In genomic region chr7:44469461-44469860, GRCh38 we compare ENCODE assay signal across 22 cellular contexts. TPM values are rescaled to one million over a fixed set of nuclear protein-coding genes. Genes with fewer than 3 reads are reported as not detected.
A peak's percentile ranks its signal among the peaks of the same experiment; 100 is the strongest.
DNase-seq lines count a peak whose midpoint lies in the region; ATAC-seq and TF ChIP-seq lines count a peak whose summit lies in the region.
"Had no signal": no experiment of that assay in that cellular context is flagged by ENCODE, and none has a peak within 500 bp of the region (broad histone marks: within the 10 kb centered on the region; RNA-seq: fewer than 3 reads in every experiment).

No MANE protein-coding gene starts in this region.

- POLR2A ChIA-PET in CD4-positive, alpha-beta memory T cell (lab: Charles Lee; ENCODE audit: partially characterized antibody), result interaction anchor here (0.6 to 1.8 kb wide), 2 partner anchors 21 to 62 kb away, joined by 3 to 4 read pairs; partner anchors contain the start of gene NUDCD3

- H2AFZ ChIP-seq in GM23248, result no peak overlapping the region
- no peak overlapping the region for H2AFZ ChIP-seq in trophoblast cell (ENCODE audit: insufficient read depth, low read length, poor library complexity)
- H2AFZ ChIP-seq: GM23338, PC-9 had no signal

- H3K4me3 ChIP-seq in CD4-positive, alpha-beta memory T cell (ENCODE audit: low read length in 2 of 2), result no peak overlapping the region
- H3K4me3 ChIP-seq in GM23248, result no peak overlapping the region
- H3K4me3 ChIP-seq in trophoblast cell (ENCODE audit: low read depth, low read length), result no peak overlapping the region
- H3K4me3 ChIP-seq: GM23338, K562, PC-9, stomach, transverse colon had no signal

- H3K4me1 Mint-ChIP-seq in CD4-positive, alpha-beta memory T cell, result peaks cover 40 to 83% (median 60%) of the 10 kb centered on the region in 4 donors
- peaks cover 70% of the 10 kb centered on the region for H3K4me1 Mint-ChIP-seq in chondrocyte (ENCODE audit: low read depth)
- H3K4me1 Mint-ChIP-seq: GM23338 had no signal

- no peak overlapping the region for H3K14ac ChIP-seq in trophoblast cell (ENCODE audit: low read length)

- no peak for ATAC-seq in GM18517 (IDR thresholded peaks at IDR 0.05; ENCODE audit: unreplicated experiment)
- ATAC-seq: activated T-cell treated with anti-CD3 and anti-CD28 coated beads, Interleukin-2, amount 50 U/mL, for 4 hours; GM23338 had no signal

- DNase-seq in CD4-positive, alpha-beta memory T cell, result no peak
- DNase-seq in GM23248, result peak; percentile 40
- DNase-seq in chondrocyte (ENCODE audit: low spot score), result no peak
- DNase-seq in trophoblast cell, result peak; percentile 29 to 39
- no peak for DNase-seq in SIG-M5 treated with dmso at 0.1 percent for 504 hours (lab: John Stamatoyannopoulos, UW; ENCODE audit: unreplicated experiment)
- no peak for DNase-seq in NCI-H510A (lab: John Stamatoyannopoulos, UW)
- DNase-seq: activated CD4-positive, CD25-positive, alpha-beta regulatory T cell treated with anti-CD3 and anti-CD28 coated beads, Interleukin-2, amount 50 U/mL, for 72 hours; activated naive CD4-positive, alpha-beta T cell treated with anti-CD3 and anti-CD28 coated beads, Interleukin-2, amount 50 U/mL, for 16 hours; activated T-cell treated with anti-CD3 and anti-CD28 coated beads, Interleukin-2, amount 50 U/mL, for 4 hours; anterior cingulate cortex; cerebellar nuclear complex; DMS 273 treated with DMSO at 0.1 percent for 48 hours; NCI-H1436; NCI-H510A treated with DMSO at 0.1 percent for 48 hours; PC-9; SHP77; stimulated activated CD4-positive, alpha-beta T cell treated with anti-CD3 and anti-CD28 coated beads, Interleukin-15, amount 100 ng/mL, for 24 hours; stomach; transverse colon had no signal

- H3F3A ChIP-seq in GM23248 (ENCODE audit: insufficient read depth), result peaks cover 22% of the 10 kb centered on the region; the same call in 1 of the 2 replicates

- H3K27me3 Mint-ChIP-seq in CD4-positive, alpha-beta memory T cell, result no peaks in the 10 kb centered on the region
- no peaks in the 10 kb centered on the region for H3K27me3 Mint-ChIP-seq in chondrocyte (ENCODE audit: low read depth)

- peaks cover 58 to 80% of the 10 kb centered on the region in 2 donors for H3K36me3 Mint-ChIP-seq in CD4-positive, alpha-beta memory T cell
- H3K36me3 Mint-ChIP-seq in chondrocyte (ENCODE audit: low read depth), result peaks cover 11% of the 10 kb centered on the region

- no peak overlapping the region for H4K8ac ChIP-seq in trophoblast cell (ENCODE audit: low read depth, low read length)

- no peaks in the 10 kb centered on the region for H3K27me3 ChIP-seq in CD4-positive, alpha-beta memory T cell (ENCODE audit: insufficient read depth, low read length)
- no peaks in the 10 kb centered on the region for H3K27me3 ChIP-seq in GM23248 (replicated peaks; ENCODE audit: insufficient read depth)
- H3K27me3 ChIP-seq in trophoblast cell (ENCODE audit: insufficient read depth, low read length), result no peaks in the 10 kb centered on the region
- H3K27me3 ChIP-seq: stomach, transverse colon had no signal

- no peak overlapping the region for H2BK12ac ChIP-seq in trophoblast cell (ENCODE audit: low read length)

- no peak overlapping the region for H2AK5ac ChIP-seq in trophoblast cell (ENCODE audit: low read length)

- no peaks in the 10 kb centered on the region for H3K9me3 ChIP-seq in CD4-positive, alpha-beta memory T cell (ENCODE audit: control insufficient read depth in 1 of 2, low read length in 2 of 2)
- H3K9me3 ChIP-seq in GM23248 (ENCODE audit: low read depth), result no peaks in the 10 kb centered on the region
- H3K9me3 ChIP-seq in trophoblast cell (ENCODE audit: insufficient read depth, low read depth, low read length), result no peaks in the 10 kb centered on the region
- H3K9me3 ChIP-seq: stomach, transverse colon had no signal

- peaks cover 31% of the 10 kb centered on the region for H3K36me3 ChIP-seq in CD4-positive, alpha-beta memory T cell (ENCODE audit: insufficient read depth, low read length)
- H3K36me3 ChIP-seq in GM23248 (ENCODE audit: low read depth) (peaks cover 4% of the 10 kb centered on the region; the same call in 1 of the 2 replicates), trophoblast cell (ENCODE audit: control insufficient read depth in 1 of 2, insufficient read depth in 2 of 2, low read length in 2 of 2) (peaks cover 12 to 24% of the 10 kb centered on the region in 2 experiments)

- no peak overlapping the region for H3K18ac ChIP-seq in trophoblast cell (ENCODE audit: low read length)

- no peaks in the 10 kb centered on the region for H3K9me3 Mint-ChIP-seq in CD4-positive, alpha-beta memory T cell
- H3K9me3 Mint-ChIP-seq in chondrocyte (ENCODE audit: low read depth), result no peaks in the 10 kb centered on the region
- H3K9me3 Mint-ChIP-seq: activated T-cell treated with anti-CD3 and anti-CD28 coated beads, Interleukin-2, amount 50 U/mL, for 4 hours; GM23338 had no signal

- H3K4me1 ChIP-seq in CD4-positive, alpha-beta memory T cell (ENCODE audit: insufficient read depth, low read length), result peaks cover 33% of the 10 kb centered on the region
- H3K4me1 ChIP-seq in GM23248 (ENCODE audit: insufficient read depth) (peaks cover 50% of the 10 kb centered on the region), trophoblast cell (ENCODE audit: control insufficient read depth in 1 of 2, insufficient read depth in 2 of 2, low read length in 2 of 2) (peaks cover 0 to 3% of the 10 kb centered on the region in 2 experiments)

- H3K9ac ChIP-seq in GM23248, result no peak overlapping the region; the same call in 1 of the 2 replicates
- H3K9ac ChIP-seq in trophoblast cell (ENCODE audit: low read length), result no peak overlapping the region

- peak overlapping the region in 4 of 7 donors; percentile 16 to 84 (median 70) for H3K27ac Mint-ChIP-seq in CD4-positive, alpha-beta memory T cell
- H3K27ac Mint-ChIP-seq in chondrocyte (ENCODE audit: unreplicated experiment), result peak overlapping the region; percentile 1
- H3K27ac Mint-ChIP-seq: GM23338 had no signal

- intact Hi-C loops in CD4-positive, alpha-beta memory T cell (cut with micrococcal nuclease), result loop anchor here (10.0 kb wide), 1 partner anchor 55 kb away; no protein-coding TSS in a partner anchor

- H2BK5ac ChIP-seq in trophoblast cell (ENCODE audit: low read depth, low read length, poor library complexity), result no peak overlapping the region

- no peaks in the 10 kb centered on the region for H4K20me1 ChIP-seq in GM23248 (ENCODE audit: insufficient read depth)

- H3K23ac ChIP-seq in trophoblast cell (ENCODE audit: low read length), result no peak overlapping the region

- no peaks in the 10 kb centered on the region for H3K9me2 ChIP-seq in GM23248 (ENCODE audit: insufficient read depth)

- H3K4me2 ChIP-seq in GM23248 (ENCODE audit: unreplicated experiment) (no peak overlapping the region), trophoblast cell (ENCODE audit: low read length) (no peak overlapping the region)
- H3K4me2 ChIP-seq: GM23338, PC-9 had no signal

- peaks cover 96% of the 10 kb centered on the region for H3K79me2 ChIP-seq in GM23248 (ENCODE audit: insufficient read depth)
- no peaks in the 10 kb centered on the region for H3K79me2 ChIP-seq in trophoblast cell (ENCODE audit: control insufficient read depth, insufficient read depth, low read length, poor library complexity)

- no peak overlapping the region for H3K27ac ChIP-seq in CD4-positive, alpha-beta memory T cell (ENCODE audit: low read depth, low read length)
- H3K27ac ChIP-seq in GM23248, result peak overlapping the region; percentile 33
- no peak overlapping the region for H3K27ac ChIP-seq in trophoblast cell (ENCODE audit: low read depth, low read length)
- H3K27ac ChIP-seq: PC-9, stomach, transverse colon had no signal

- no peaks in the 10 kb centered on the region for H3K79me1 ChIP-seq in trophoblast cell (ENCODE audit: low read length)

- H3K4ac ChIP-seq in trophoblast cell (ENCODE audit: low read depth, low read length), result no peak overlapping the region

- H2BK120ac ChIP-seq in trophoblast cell (ENCODE audit: insufficient read depth, low read length, poor library complexity), result no peak overlapping the region

- in situ Hi-C loops in GM23248 (cut with MboI), result no loop called here

- H4K12ac ChIP-seq in trophoblast cell (ENCODE audit: low read depth, low read length), result no peak overlapping the region

- WGBS in GM23248 (ENCODE audit: low coverage in 1 of 2, low lambda C conversion rate in 2 of 2, missing lambda C conversion rate in 2 of 2), 2 experiments, result 25 to 26% methylated on average over 2 of the region's 2 CpGs
- WGBS in trophoblast cell (ENCODE audit: extremely low coverage, insufficient coverage, insufficient read length), result no CpG with 5 or more reads among the region's 2 CpGs

- H4K91ac ChIP-seq in trophoblast cell (ENCODE audit: low read depth, low read length), result no peak overlapping the region

- TF ChIP-seq CTCF in chondrocyte (IDR thresholded peaks at IDR 0.05), result no peak

- H3K4me3 Mint-ChIP-seq in CD4-positive, alpha-beta memory T cell, result peak overlapping the region in 1 of 8 donors; percentile 4
- no peak overlapping the region for H3K4me3 Mint-ChIP-seq in chondrocyte (ENCODE audit: unreplicated experiment)
- H3K4me3 Mint-ChIP-seq: activated T-cell treated with anti-CD3 and anti-CD28 coated beads, Interleukin-2, amount 50 U/mL, for 4 hours; GM23338 had no signal

- CTCF ChIA-PET in CD4-positive, alpha-beta memory T cell (lab: Charles Lee; ENCODE audit: partially characterized antibody), result no interaction called here

RNA-seq across cellular contexts. Expression of gene NUDCD3, which starts 21.0 kb away (rescaled TPM):
- 100 to 1,000 TPM; 100 to 108 TPM for total RNA-seq in CD4-positive, alpha-beta memory T cell
- polyA plus RNA-seq in CD4-positive, alpha-beta memory T cell, result 10 to 100 TPM; 55.2 to 61.8 TPM
- total RNA-seq in GM23248 (2014; rRNA removed; shearing (Covaris generic)), result 49.2 and 56.7 TPM in 2 replicates
- polyA plus RNA-seq in GM23248 (2016; fragmentation: Nextera tagmentation; extraction: Ambion mirVana), result 79.1 and 82.4 TPM in 2 replicates
- 99.5 to 105 TPM (median 105 TPM) in 3 replicates for total RNA-seq in chondrocyte
- 27.8 and 29.3 TPM in 2 replicates for polyA plus RNA-seq in trophoblast cell (2013)

Comparison
In these comparisons a context has a peak if more than half of its experiments do, and no peak if none do; other contexts are left out.
1. DNase-seq: peak in GM23248 (single experiment) and trophoblast cell (2 of 2); none in CD4-positive, alpha-beta memory T cell (0 of 5), chondrocyte (single experiment), SIG-M5 treated with dmso at 0.1 percent for 504 hours (single experiment) and NCI-H510A (single experiment).